ENCODE assay signal across 11 cellular contexts in genomic region chr10:6218692-6219493, GRCh38. TPM values are rescaled to one million over a fixed set of nuclear protein-coding genes. Genes with fewer than 3 reads are reported as not detected.
DNase-seq lines count a peak whose midpoint lies in the region; ATAC-seq and TF ChIP-seq lines count a peak whose summit lies in the region.
"Had no signal": no experiment of that assay in that cellular context is flagged by ENCODE, and none has a peak within 500 bp of the region (broad histone marks: within the 10 kb centered on the region; RNA-seq: fewer than 3 reads in every experiment).

No MANE protein-coding gene starts in this region.

- H3K9me3 ChIP-seq in PC-9 (ENCODE audit: insufficient read depth, low read depth) (no peaks in the 10 kb centered on the region), endodermal cell (ENCODE audit: control insufficient read depth, low read length) (no peaks in the 10 kb centered on the region), psoas muscle (no peaks in the 10 kb centered on the region)
- H3K9me3 ChIP-seq: upper lobe of right lung had no signal

- no peaks in the 10 kb centered on the region for H4K20me1 ChIP-seq in PC-9 (ENCODE audit: insufficient read depth)

- H3K4me1 Mint-ChIP-seq in Calu3 (ENCODE audit: low read depth, unreplicated experiment) (peaks cover 19% of the 10 kb centered on the region), endodermal cell (no peaks in the 10 kb centered on the region)

- intact Hi-C loops in Calu3 (cut with micrococcal nuclease; ENCODE audit: unreplicated experiment) (no loop called here), PC-9 (cut with micrococcal nuclease; ENCODE audit: unreplicated experiment) (no loop called here), psoas muscle (cut with DNase I) (loop anchor here in 1 of 2 donors (5.0 kb wide), 1 partner anchor 107 kb away; no protein-coding TSS in a partner anchor)

- no peak for TF ChIP-seq CTCF in Calu3 (IDR thresholded peaks at IDR 0.05; ENCODE audit: unreplicated experiment)
- no peak for TF ChIP-seq CTCF in PC-9 (conservative IDR thresholded peaks at IDR 0.05)
- TF ChIP-seq CTCF in endodermal cell (conservative IDR thresholded peaks at IDR 0.05): no peak
- no peak for TF ChIP-seq CTCF in psoas muscle (IDR thresholded peaks at IDR 0.05)

- POLR2A ChIA-PET in PC-9 (lab: Charles Lee; ENCODE audit: unreplicated experiment): no interaction called here

- no peaks in the 10 kb centered on the region for H3K9me2 ChIP-seq in PC-9 (ENCODE audit: insufficient read depth)

- H3K4me3 ChIP-seq in PC-9: no peak overlapping the region
- no peak overlapping the region for H3K4me3 ChIP-seq in endodermal cell (ENCODE audit: low read length)
- no peak overlapping the region for H3K4me3 ChIP-seq in psoas muscle
- H3K4me3 ChIP-seq in H7 (ENCODE audit: insufficient read depth, low read depth, low read length): no peak overlapping the region
- H3K4me3 ChIP-seq: upper lobe of right lung had no signal

- CTCF ChIA-PET in Calu3 (lab: Charles Lee): no interaction called here
- CTCF ChIA-PET in PC-9 (lab: Charles Lee): no interaction called here

- peak; percentile 7 to 53 (median 31) for ATAC-seq in psoas muscle
- no peak for ATAC-seq in HG03432 (IDR thresholded peaks at IDR 0.05; ENCODE audit: unreplicated experiment)
- no peak for ATAC-seq in activated CD4-positive, CD25-positive, alpha-beta regulatory T cell treated with anti-CD3 and anti-CD28 coated beads, Interleukin-2, amount 50 U/mL, for 24 hours
- ATAC-seq: upper lobe of right lung had no signal

- no peaks in the 10 kb centered on the region for H3K79me2 ChIP-seq in PC-9 (ENCODE audit: low read depth)

- H3K36me3 Mint-ChIP-seq in Calu3 (ENCODE audit: insufficient read depth, unreplicated experiment): peaks cover 100% of the 10 kb centered on the region
- peaks cover 72% of the 10 kb centered on the region for H3K36me3 Mint-ChIP-seq in endodermal cell (ENCODE audit: low read depth)

- DNase-seq in Calu3 (no peak), PC-9 (no peak), endodermal cell (no peak), psoas muscle (peak in 1 of 2 donors; percentile 66), H7 (no peak), activated gamma-delta T cell treated with Interleukin-2 at 50 U/mL for 16 hours (no peak)
- DNase-seq: NCI-H1694, upper lobe of right lung had no signal

- no peak overlapping the region for H3K4me3 Mint-ChIP-seq in Calu3 (ENCODE audit: low read depth, unreplicated experiment)
- no peak overlapping the region for H3K4me3 Mint-ChIP-seq in endodermal cell
- H3K4me3 Mint-ChIP-seq: nephron had no signal

- no peaks in the 10 kb centered on the region for H3K27me3 Mint-ChIP-seq in Calu3 (ENCODE audit: unreplicated experiment)
- no peaks in the 10 kb centered on the region for H3K27me3 Mint-ChIP-seq in endodermal cell (ENCODE audit: insufficient read depth)

- no peaks in the 10 kb centered on the region for H3K36me3 ChIP-seq in PC-9 (ENCODE audit: low read depth)
- H3K36me3 ChIP-seq in endodermal cell (ENCODE audit: control insufficient read depth, insufficient read depth, low read length): peaks cover 93% of the 10 kb centered on the region
- H3K36me3 ChIP-seq in psoas muscle (ENCODE audit: insufficient read depth in 1 of 2, low read depth in 1 of 2): peaks cover 5 to 100% of the 10 kb centered on the region in 2 donors
- H3K36me3 ChIP-seq in H7 (replicated peaks; ENCODE audit: control insufficient read depth, insufficient read depth, low read length): peaks cover 31% of the 10 kb centered on the region

- H3K27me3 ChIP-seq in PC-9 (ENCODE audit: insufficient read depth, low read depth) (no peaks in the 10 kb centered on the region), endodermal cell (ENCODE audit: control insufficient read depth, insufficient read depth, low read length, poor library complexity, severe bottlenecking) (no peaks in the 10 kb centered on the region), psoas muscle (ENCODE audit: insufficient read depth in 3 of 3, low read length in 2 of 3) (no peaks in the 10 kb centered on the region), H7 (ENCODE audit: control insufficient read depth, insufficient read depth, low read length) (no peaks in the 10 kb centered on the region)
- H3K27me3 ChIP-seq: upper lobe of right lung had no signal

- H3K27ac Mint-ChIP-seq in Calu3 (ENCODE audit: unreplicated experiment) (peak overlapping the region; percentile 44), endodermal cell (peak overlapping the region; percentile 40)
- H3K27ac Mint-ChIP-seq: nephron had no signal

- WGBS in endodermal cell (ENCODE audit: insufficient coverage in 1 of 2, insufficient read length in 1 of 2), 2 experiments: 93 to 97% methylated on average over 20 to 24 of the region's 24 CpGs
- 61 to 83% (median 65%) methylated on average over 24 of the region's 24 CpGs for WGBS in psoas muscle, 3 donors

- no peak overlapping the region for H3K27ac ChIP-seq in PC-9
- H3K27ac ChIP-seq in endodermal cell (ENCODE audit: low read depth, low read length): no peak overlapping the region
- H3K27ac ChIP-seq in psoas muscle: peak overlapping the region; percentile 61
- H3K27ac ChIP-seq: upper lobe of right lung had no signal

- no peak overlapping the region for H2AFZ ChIP-seq in PC-9

- H3K9me3 Mint-ChIP-seq in Calu3 (ENCODE audit: low read depth, unreplicated experiment): no peaks in the 10 kb centered on the region
- H3K9me3 Mint-ChIP-seq in endodermal cell: no peaks in the 10 kb centered on the region
- H3K9me3 Mint-ChIP-seq: nephron had no signal

- no peaks in the 10 kb centered on the region for H3K4me1 ChIP-seq in PC-9 (replicated peaks; ENCODE audit: insufficient read depth)
- H3K4me1 ChIP-seq in endodermal cell (ENCODE audit: control insufficient read depth, insufficient read depth, low read length): no peaks in the 10 kb centered on the region
- H3K4me1 ChIP-seq in psoas muscle: no peaks in the 10 kb centered on the region
- H3K4me1 ChIP-seq: upper lobe of right lung had no signal

- TSS peak; percentile 7 for BruUV-seq in Calu3 (replicated peaks; lab: Mats Ljungman, UMichigan)
- BruUV-seq in PC-9 (replicated peaks; lab: Mats Ljungman, UMichigan): TSS peak; percentile 8

- no peak overlapping the region for H3K9ac ChIP-seq in endodermal cell (ENCODE audit: extremely low read depth, low read length, poor library complexity, severe bottlenecking)

- H3F3A ChIP-seq in PC-9 (ENCODE audit: insufficient read depth, low read depth): no peaks in the 10 kb centered on the region

- no peak overlapping the region for H3K4me2 ChIP-seq in PC-9

RNA-seq across cellular contexts. Expression of gene PFKFB3, which starts 16.2 kb away (rescaled TPM):
- 273 and 293 TPM in 2 replicates for total RNA-seq in Calu3 (2022)
- 37.8 and 54.7 TPM in 2 replicates for total RNA-seq in PC-9 (2021)
- total RNA-seq in endodermal cell: 10 to 100 TPM; 31.2 to 34.5 TPM
- 32.6 TPM for polyA plus RNA-seq in endodermal cell (2013, experiment 1 of 2)
- polyA plus RNA-seq in endodermal cell (2013, experiment 2 of 2): 31.8 TPM
- 100 to 1,000 TPM in 3 of 4 donors, 10 to 100 TPM in 1; 25.4 to 225 (median 148) TPM for total RNA-seq in psoas muscle
- 100 to 1,000 TPM in 2 of 3 donors, 10 to 100 TPM in 1; 26.7 to 704 (median 448) TPM for polyA plus RNA-seq in psoas muscle
- 14.6 and 20.1 TPM in 2 replicates for total RNA-seq in H7 (2014; rRNA removed; shearing (Covaris generic))

Comparison
In these comparisons a context has a peak if more than half of its experiments do, and no peak if none do; other contexts are left out.
1. ATAC-seq: peak in psoas muscle (4 of 4); none in HG03432 (single experiment) and activated CD4-positive, CD25-positive, alpha-beta regulatory T cell treated with anti-CD3 and anti-CD28 coated beads, Interleukin-2, amount 50 U/mL, for 24 hours (0 of 2).